ENCODE assay signal across 9 cellular contexts in genomic region chr3:36991147-36991546, GRCh38. TPM values are rescaled to one million over a fixed set of nuclear protein-coding genes. Genes with fewer than 3 reads are reported as not detected.
DNase-seq lines count a peak whose midpoint lies in the region; ATAC-seq, FAIRE-seq and TF ChIP-seq lines count a peak whose summit lies in the region.
"Had no signal": no experiment of that assay in that cellular context is flagged by ENCODE, and none has a peak within 500 bp of the region (broad histone marks: within the 10 kb centered on the region; RNA-seq: fewer than 3 reads in every experiment).

No MANE protein-coding gene starts in this region.

- H3K4me1 ChIP-seq in SJSA1 (replicated peaks) (peaks cover 20% of the 10 kb centered on the region), kidney (ENCODE audit: control insufficient read depth in 1 of 2, insufficient read depth in 1 of 2, low read depth in 1 of 2, low read length in 2 of 2) (peaks cover 16 to 23% of the 10 kb centered on the region in 2 donors), stomach smooth muscle (ENCODE audit: control insufficient read depth, insufficient read depth, low read length) (peaks cover 29% of the 10 kb centered on the region)

- peaks cover 48% of the 10 kb centered on the region for H3K4me1 Mint-ChIP-seq in activated T-cell treated with anti-CD3 and anti-CD28 coated beads, Interleukin-2, amount 50 U/mL, for 24 hours (ENCODE audit: low read depth)

- no peak overlapping the region for H3K4me3 Mint-ChIP-seq in activated T-cell treated with anti-CD3 and anti-CD28 coated beads, Interleukin-2, amount 50 U/mL, for 24 hours

- H3K36me3 ChIP-seq in SJSA1 (peaks cover 52% of the 10 kb centered on the region), kidney (ENCODE audit: control insufficient read depth in 1 of 2, insufficient read depth in 2 of 2, low read length in 2 of 2) (peaks cover 6 to 7% of the 10 kb centered on the region in 2 donors), stomach smooth muscle (ENCODE audit: control insufficient read depth in 2 of 2, insufficient read depth in 2 of 2, low read length in 2 of 2) (peaks cover 3 to 18% of the 10 kb centered on the region in 2 donors)

- no peak for ATAC-seq in GM21737 (IDR thresholded peaks at IDR 0.05; ENCODE audit: unreplicated experiment)

- no peak for TF ChIP-seq CTCF in kidney (IDR thresholded peaks at IDR 0.05; ENCODE audit: borderline replicate concordance, extremely low read depth, insufficient read depth)

- H3K27me3 Mint-ChIP-seq in activated T-cell treated with anti-CD3 and anti-CD28 coated beads, Interleukin-2, amount 50 U/mL, for 24 hours, result no peaks in the 10 kb centered on the region

- H3K4me3 ChIP-seq in SJSA1 (peak overlapping the region; percentile 56; the same call in 1 of the 2 replicates), kidney (ENCODE audit: low read length in 2 of 2) (peak overlapping the region; percentile 95 to 98), stomach smooth muscle (ENCODE audit: low read length in 2 of 2) (peak overlapping the region; percentile 84 to 96)

- H3K9me3 Mint-ChIP-seq in activated T-cell treated with anti-CD3 and anti-CD28 coated beads, Interleukin-2, amount 50 U/mL, for 24 hours, result no peaks in the 10 kb centered on the region

- DNase-seq in activated T-cell treated with anti-CD3 and anti-CD28 coated beads for 24 hours (ENCODE audit: low read depth) (peak; percentile 6), SJSA1 (ENCODE audit: low read depth in 1 of 2, low spot score in 2 of 2) (no peak), kidney (no peak), dermis blood vessel endothelial cell (no peak), NCI-H2196 (lab: John Stamatoyannopoulos, UW; ENCODE audit: unreplicated experiment) (no peak)
- DNase-seq in activated T-cell treated with anti-CD3 and anti-CD28 coated beads, Interleukin-2, amount 50 U/mL, for 24 hours, result no peak

- intact Hi-C loops in kidney (cut with DNase I), result no loop called here

- H3K36me3 Mint-ChIP-seq in activated T-cell treated with anti-CD3 and anti-CD28 coated beads, Interleukin-2, amount 50 U/mL, for 24 hours (ENCODE audit: low read depth), result peaks cover 39% of the 10 kb centered on the region

- H3K27ac ChIP-seq in SJSA1 (no peak overlapping the region), kidney (ENCODE audit: low read depth in 2 of 2, low read length in 2 of 2) (no peak overlapping the region), stomach smooth muscle (ENCODE audit: low read length) (peak overlapping the region; percentile 99)
- H3K27ac ChIP-seq: C4-2B had no signal

- H3K9me3 ChIP-seq in SJSA1 (replicated peaks) (no peaks in the 10 kb centered on the region), kidney (ENCODE audit: control insufficient read depth in 1 of 2, low read length in 2 of 2) (no peaks in the 10 kb centered on the region), stomach smooth muscle (ENCODE audit: control insufficient read depth in 2 of 2, low read length in 2 of 2) (no peaks in the 10 kb centered on the region)

- FAIRE-seq in kidney (lab: Jason Lieb, UNC), result no peak

- H3K27ac Mint-ChIP-seq in activated T-cell treated with anti-CD3 and anti-CD28 coated beads, Interleukin-2, amount 50 U/mL, for 24 hours, result no peak overlapping the region

- H3K9ac ChIP-seq in kidney (ENCODE audit: low read length in 2 of 2) (peak overlapping the region in 1 of 2 donors; percentile 94), stomach smooth muscle (ENCODE audit: low read length in 2 of 2) (peak overlapping the region in 1 of 2 donors; percentile 77)

- no peaks in the 10 kb centered on the region for H3K27me3 ChIP-seq in SJSA1 (replicated peaks)
- no peaks in the 10 kb centered on the region for H3K27me3 ChIP-seq in stomach smooth muscle (ENCODE audit: control insufficient read depth in 1 of 2, insufficient read depth in 2 of 2, low read length in 2 of 2)

RNA-seq across cellular contexts. Expression of gene EPM2AIP1, which starts 1.8 kb away (rescaled TPM):
- total RNA-seq in SJSA1 (2014; rRNA removed; shearing (Covaris generic)), result 4.6 and 7.8 TPM in 2 replicates
- total RNA-seq in kidney (26.5 TPM), dermis blood vessel endothelial cell (14.2 and 15.7 TPM in 2 replicates)
- polyA plus RNA-seq in kidney (ENCODE audit: insufficient read depth, low read depth, low replicate concordance), result 7.4 TPM

RNA-seq across cellular contexts. Expression of gene MLH1, which starts 2.2 kb away (rescaled TPM):
- total RNA-seq in SJSA1 (2014; rRNA removed; shearing (Covaris generic)), result 43.1 and 98.5 TPM in 2 replicates
- total RNA-seq in kidney (29.2 TPM), dermis blood vessel endothelial cell (33.2 and 41.4 TPM in 2 replicates)
- 22.9 TPM for polyA plus RNA-seq in kidney (ENCODE audit: insufficient read depth, low read depth, low replicate concordance)

RNA-seq across cellular contexts. Expression of gene TRANK1, which starts 46.3 kb away (rescaled TPM):
- total RNA-seq in SJSA1 (2014; rRNA removed; shearing (Covaris generic)), result 0.91 and 2.4 TPM in 2 replicates
- total RNA-seq in kidney, result 21.4 TPM
- polyA plus RNA-seq in kidney (ENCODE audit: insufficient read depth, low read depth, low replicate concordance), result 1.2 TPM
- 13.6 and 13.9 TPM in 2 replicates for total RNA-seq in dermis blood vessel endothelial cell
